In the genomic region with DNA sequence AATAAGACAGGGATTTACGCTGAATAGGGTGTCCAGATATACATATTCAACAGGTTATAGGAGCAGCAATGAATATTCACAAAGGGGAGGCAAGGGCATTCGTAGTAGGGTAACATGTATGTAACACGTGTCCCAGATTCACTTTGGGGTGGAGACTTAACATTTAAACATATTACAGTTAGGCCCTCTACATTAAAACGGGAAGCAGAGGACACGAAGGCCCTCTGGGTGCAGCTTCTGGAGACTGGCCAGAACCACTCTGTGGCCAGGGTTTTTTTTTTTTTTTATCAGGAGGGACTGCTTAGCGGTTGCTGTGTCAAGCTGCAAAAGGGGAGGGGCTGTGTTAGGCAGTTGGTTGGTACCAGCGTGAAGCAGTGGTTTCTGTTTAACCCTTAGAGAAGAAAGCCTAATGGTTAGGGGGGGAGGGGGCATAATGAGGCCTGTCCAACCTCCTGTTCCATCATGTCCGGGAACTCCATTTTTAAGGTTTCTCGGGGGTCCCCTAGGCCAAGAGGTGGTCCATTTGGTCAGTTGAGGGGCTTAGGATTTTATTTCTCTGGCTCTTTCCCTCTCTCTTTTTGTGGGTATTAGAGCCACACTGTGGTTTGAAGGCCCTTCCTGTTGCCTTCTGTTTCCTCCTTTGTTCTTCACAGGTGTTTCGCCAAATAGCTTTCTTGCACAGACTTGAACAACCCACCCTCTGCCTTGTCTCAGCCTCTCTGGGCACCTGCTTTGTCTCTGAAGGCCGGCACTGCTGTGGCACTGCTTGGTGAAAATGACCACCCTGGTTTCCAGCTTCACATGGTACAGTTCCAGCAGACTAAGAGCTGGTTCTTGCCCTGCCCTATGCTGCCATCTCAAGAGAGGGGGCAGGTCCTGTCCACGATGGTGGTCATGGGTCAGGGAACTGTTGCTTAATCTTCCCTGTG, we compare ENCODE assay signal across 1 cellular context.
TF ChIP-seq lines count a peak whose summit lies in the region.

No MANE protein-coding gene starts in this region.

TF ChIP-seq in GM23338, 12 proteins besides CTCF, POLR2A, EP300 and RAD21:
- TF ChIP-seq ZNF331 (CRISPR knock-in tag; IDR thresholded peaks at IDR 0.05; ENCODE audit: low read depth) = no peak
- TF ChIP-seq CREB1 (CRISPR knock-in tag; IDR thresholded peaks at IDR 0.05; ENCODE audit: low read depth) = no peak
- TF ChIP-seq, protein P1, sequence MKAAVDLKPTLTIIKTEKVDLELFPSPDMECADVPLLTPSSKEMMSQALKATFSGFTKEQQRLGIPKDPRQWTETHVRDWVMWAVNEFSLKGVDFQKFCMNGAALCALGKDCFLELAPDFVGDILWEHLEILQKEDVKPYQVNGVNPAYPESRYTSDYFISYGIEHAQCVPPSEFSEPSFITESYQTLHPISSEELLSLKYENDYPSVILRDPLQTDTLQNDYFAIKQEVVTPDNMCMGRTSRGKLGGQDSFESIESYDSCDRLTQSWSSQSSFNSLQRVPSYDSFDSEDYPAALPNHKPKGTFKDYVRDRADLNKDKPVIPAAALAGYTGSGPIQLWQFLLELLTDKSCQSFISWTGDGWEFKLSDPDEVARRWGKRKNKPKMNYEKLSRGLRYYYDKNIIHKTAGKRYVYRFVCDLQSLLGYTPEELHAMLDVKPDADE (IDR thresholded peaks at IDR 0.05) = no peak
- no peak for TF ChIP-seq POLR2AphosphoS5 (IDR thresholded peaks at IDR 0.05; ENCODE audit: low read depth)
- no peak for TF ChIP-seq ZNF114 (CRISPR knock-in tag; IDR thresholded peaks at IDR 0.05)
- no peak for TF ChIP-seq STAT1 (IDR thresholded peaks at IDR 0.05; ENCODE audit: unreplicated experiment)
- TF ChIP-seq EZH2 (IDR thresholded peaks at IDR 0.05; ENCODE audit: low read depth, unreplicated experiment) = no peak
- TF ChIP-seq, protein P2, sequence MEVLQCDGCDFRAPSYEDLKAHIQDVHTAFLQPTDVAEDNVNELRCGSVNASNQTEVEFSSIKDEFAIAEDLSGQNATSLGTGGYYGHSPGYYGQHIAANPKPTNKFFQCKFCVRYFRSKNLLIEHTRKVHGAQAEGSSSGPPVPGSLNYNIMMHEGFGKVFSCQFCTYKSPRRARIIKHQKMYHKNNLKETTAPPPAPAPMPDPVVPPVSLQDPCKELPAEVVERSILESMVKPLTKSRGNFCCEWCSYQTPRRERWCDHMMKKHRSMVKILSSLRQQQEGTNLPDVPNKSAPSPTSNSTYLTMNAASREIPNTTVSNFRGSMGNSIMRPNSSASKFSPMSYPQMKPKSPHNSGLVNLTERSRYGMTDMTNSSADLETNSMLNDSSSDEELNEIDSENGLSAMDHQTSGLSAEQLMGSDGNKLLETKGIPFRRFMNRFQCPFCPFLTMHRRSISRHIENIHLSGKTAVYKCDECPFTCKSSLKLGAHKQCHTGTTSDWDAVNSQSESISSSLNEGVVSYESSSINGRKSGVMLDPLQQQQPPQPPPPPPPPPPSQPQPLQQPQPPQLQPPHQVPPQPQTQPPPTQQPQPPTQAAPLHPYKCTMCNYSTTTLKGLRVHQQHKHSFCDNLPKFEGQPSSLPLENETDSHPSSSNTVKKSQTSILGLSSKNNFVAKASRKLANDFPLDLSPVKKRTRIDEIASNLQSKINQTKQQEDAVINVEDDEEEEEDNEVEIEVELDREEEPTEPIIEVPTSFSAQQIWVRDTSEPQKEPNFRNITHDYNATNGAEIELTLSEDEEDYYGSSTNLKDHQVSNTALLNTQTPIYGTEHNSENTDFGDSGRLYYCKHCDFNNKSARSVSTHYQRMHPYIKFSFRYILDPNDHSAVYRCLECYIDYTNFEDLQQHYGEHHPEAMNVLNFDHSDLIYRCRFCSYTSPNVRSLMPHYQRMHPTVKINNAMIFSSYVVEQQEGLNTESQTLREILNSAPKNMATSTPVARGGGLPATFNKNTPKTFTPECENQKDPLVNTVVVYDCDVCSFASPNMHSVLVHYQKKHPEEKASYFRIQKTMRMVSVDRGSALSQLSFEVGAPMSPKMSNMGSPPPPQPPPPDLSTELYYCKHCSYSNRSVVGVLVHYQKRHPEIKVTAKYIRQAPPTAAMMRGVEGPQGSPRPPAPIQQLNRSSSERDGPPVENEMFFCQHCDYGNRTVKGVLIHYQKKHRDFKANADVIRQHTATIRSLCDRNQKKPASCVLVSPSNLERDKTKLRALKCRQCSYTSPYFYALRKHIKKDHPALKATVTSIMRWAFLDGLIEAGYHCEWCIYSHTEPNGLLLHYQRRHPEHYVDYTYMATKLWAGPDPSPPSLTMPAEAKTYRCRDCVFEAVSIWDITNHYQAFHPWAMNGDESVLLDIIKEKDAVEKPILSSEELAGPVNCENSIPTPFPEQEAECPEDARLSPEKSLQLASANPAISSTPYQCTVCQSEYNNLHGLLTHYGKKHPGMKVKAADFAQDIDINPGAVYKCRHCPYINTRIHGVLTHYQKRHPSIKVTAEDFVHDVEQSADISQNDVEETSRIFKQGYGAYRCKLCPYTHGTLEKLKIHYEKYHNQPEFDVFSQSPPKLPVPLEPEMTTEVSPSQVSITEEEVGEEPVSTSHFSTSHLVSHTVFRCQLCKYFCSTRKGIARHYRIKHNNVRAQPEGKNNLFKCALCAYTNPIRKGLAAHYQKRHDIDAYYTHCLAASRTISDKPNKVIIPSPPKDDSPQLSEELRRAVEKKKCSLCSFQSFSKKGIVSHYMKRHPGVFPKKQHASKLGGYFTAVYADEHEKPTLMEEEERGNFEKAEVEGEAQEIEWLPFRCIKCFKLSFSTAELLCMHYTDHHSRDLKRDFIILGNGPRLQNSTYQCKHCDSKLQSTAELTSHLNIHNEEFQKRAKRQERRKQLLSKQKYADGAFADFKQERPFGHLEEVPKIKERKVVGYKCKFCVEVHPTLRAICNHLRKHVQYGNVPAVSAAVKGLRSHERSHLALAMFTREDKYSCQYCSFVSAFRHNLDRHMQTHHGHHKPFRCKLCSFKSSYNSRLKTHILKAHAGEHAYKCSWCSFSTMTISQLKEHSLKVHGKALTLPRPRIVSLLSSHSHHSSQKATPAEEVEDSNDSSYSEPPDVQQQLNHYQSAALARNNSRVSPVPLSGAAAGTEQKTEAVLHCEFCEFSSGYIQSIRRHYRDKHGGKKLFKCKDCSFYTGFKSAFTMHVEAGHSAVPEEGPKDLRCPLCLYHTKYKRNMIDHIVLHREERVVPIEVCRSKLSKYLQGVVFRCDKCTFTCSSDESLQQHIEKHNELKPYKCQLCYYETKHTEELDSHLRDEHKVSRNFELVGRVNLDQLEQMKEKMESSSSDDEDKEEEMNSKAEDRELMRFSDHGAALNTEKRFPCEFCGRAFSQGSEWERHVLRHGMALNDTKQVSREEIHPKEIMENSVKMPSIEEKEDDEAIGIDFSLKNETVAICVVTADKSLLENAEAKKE (CRISPR knock-in tag; IDR thresholded peaks at IDR 0.05) = no peak
- TF ChIP-seq, protein P3, sequence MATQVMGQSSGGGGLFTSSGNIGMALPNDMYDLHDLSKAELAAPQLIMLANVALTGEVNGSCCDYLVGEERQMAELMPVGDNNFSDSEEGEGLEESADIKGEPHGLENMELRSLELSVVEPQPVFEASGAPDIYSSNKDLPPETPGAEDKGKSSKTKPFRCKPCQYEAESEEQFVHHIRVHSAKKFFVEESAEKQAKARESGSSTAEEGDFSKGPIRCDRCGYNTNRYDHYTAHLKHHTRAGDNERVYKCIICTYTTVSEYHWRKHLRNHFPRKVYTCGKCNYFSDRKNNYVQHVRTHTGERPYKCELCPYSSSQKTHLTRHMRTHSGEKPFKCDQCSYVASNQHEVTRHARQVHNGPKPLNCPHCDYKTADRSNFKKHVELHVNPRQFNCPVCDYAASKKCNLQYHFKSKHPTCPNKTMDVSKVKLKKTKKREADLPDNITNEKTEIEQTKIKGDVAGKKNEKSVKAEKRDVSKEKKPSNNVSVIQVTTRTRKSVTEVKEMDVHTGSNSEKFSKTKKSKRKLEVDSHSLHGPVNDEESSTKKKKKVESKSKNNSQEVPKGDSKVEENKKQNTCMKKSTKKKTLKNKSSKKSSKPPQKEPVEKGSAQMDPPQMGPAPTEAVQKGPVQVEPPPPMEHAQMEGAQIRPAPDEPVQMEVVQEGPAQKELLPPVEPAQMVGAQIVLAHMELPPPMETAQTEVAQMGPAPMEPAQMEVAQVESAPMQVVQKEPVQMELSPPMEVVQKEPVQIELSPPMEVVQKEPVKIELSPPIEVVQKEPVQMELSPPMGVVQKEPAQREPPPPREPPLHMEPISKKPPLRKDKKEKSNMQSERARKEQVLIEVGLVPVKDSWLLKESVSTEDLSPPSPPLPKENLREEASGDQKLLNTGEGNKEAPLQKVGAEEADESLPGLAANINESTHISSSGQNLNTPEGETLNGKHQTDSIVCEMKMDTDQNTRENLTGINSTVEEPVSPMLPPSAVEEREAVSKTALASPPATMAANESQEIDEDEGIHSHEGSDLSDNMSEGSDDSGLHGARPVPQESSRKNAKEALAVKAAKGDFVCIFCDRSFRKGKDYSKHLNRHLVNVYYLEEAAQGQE (IDR thresholded peaks at IDR 0.05; ENCODE audit: unreplicated experiment) = no peak
- no peak for TF ChIP-seq EZH2phosphoT487 (IDR thresholded peaks at IDR 0.05; ENCODE audit: unreplicated experiment)
- TF ChIP-seq NANOG (IDR thresholded peaks at IDR 0.05; ENCODE audit: borderline replicate concordance) = no peak
- no peak for TF ChIP-seq JUNB (IDR thresholded peaks at IDR 0.05; ENCODE audit: unreplicated experiment)
